Comparison of ENCODE assay signal across 8 cellular contexts in the genomic region with DNA sequence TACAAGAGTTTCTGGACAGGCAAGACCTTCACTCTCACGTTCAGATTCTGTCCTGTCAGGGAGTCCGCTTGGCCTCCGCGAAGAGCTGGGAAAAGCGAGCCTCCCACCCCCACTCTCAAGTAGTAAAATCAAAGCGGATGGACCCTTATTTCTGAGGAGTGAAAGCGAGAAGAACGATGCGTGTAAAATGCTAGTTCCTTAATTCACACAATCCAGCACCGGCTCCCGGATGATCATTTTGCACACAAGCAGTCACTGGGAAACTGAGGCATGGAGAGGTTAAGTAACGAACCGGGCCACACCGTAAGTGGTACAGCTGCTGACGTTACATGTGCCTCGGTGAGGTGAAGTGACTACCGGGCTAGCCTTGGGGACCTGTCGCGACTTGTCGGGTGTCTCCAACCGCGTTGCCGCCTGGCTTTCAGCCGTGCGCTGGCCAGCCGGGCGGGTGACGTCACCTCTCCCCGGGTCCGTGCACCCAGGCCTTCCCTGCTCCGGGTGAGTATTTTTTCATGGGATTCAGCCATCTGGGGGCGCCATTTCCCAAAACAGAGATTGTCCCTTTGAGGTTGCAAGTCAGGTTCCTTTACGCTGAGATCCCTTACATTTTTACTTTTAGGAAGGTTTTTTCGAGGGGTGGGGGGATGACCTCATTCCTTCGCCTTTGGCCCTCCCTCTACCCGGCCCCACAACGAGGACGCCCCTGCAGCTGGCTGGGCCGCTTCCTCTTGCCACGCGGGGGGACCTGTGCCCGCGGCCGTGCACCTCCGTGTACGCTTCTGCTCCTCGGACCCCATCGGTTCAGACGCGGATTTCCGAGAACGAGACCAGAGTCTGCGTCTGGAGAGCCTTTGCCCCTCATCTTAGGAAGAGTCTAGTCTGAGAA. TPM values are rescaled to one million over a fixed set of nuclear protein-coding genes. Genes with fewer than 3 reads are reported as not detected.
DNase-seq lines count a peak whose midpoint lies in the region; ATAC-seq lines count a peak whose summit lies in the region.

No MANE protein-coding gene starts in this region.

- H3K79me1 ChIP-seq in trophoblast cell (ENCODE audit: low read length), result peaks cover 8% of the 10 kb centered on the region

- H4K12ac ChIP-seq in trophoblast cell (ENCODE audit: low read depth, low read length), result peak overlapping the region; percentile 69

- H2AK5ac ChIP-seq in trophoblast cell (ENCODE audit: low read length), result no peak overlapping the region

- peak overlapping the region; percentile 29 for H2BK5ac ChIP-seq in trophoblast cell (ENCODE audit: low read depth, low read length, poor library complexity)

- H3K14ac ChIP-seq in trophoblast cell (ENCODE audit: low read length), result peak overlapping the region; percentile 56

- H3K9ac ChIP-seq in trophoblast cell (ENCODE audit: low read length), result peak overlapping the region; percentile 61

- H3K27ac Mint-ChIP-seq in activated CD4-positive, alpha-beta T cell treated with anti-CD3 and anti-CD28 coated beads, Interleukin-2, amount 10 ng/mL, durations not matched to agents 24 days and 14 days, result no peak overlapping the region
- H3K27ac Mint-ChIP-seq in activated naive CD4-positive, alpha-beta T cell treated with anti-CD3 and anti-CD28 coated beads for 36 hours, result no peak overlapping the region
- no peak overlapping the region for H3K27ac Mint-ChIP-seq in activated T-helper 1 cell treated with anti-CD3 and anti-CD28 coated beads, Interleukin-12 subunit alpha, Interleukin-12 subunit beta, Interleukin-2, Interleukin-4 antibody, amounts not matched to agents 30 ng/mL and 10 ng/mL and 1 ng/mL, durations not matched to agents 14 hours and 24 hours and 36 hours

- H3K4me1 ChIP-seq in trophoblast cell (ENCODE audit: control insufficient read depth in 1 of 2, insufficient read depth in 2 of 2, low read length in 2 of 2), result peaks cover 41 to 43% of the 10 kb centered on the region in 2 experiments

- peaks cover 2% of the 10 kb centered on the region for H3K9me3 ChIP-seq in trophoblast cell (ENCODE audit: insufficient read depth, low read depth, low read length)

- peaks cover 23% of the 10 kb centered on the region for H3K4me1 Mint-ChIP-seq in activated CD4-positive, alpha-beta T cell treated with anti-CD3 and anti-CD28 coated beads, Interleukin-2, amount 10 ng/mL, durations not matched to agents 24 days and 14 days
- peaks cover 44% of the 10 kb centered on the region for H3K4me1 Mint-ChIP-seq in activated naive CD4-positive, alpha-beta T cell treated with anti-CD3 and anti-CD28 coated beads for 36 hours (ENCODE audit: low read depth)
- H3K4me1 Mint-ChIP-seq in activated T-helper 1 cell treated with anti-CD3 and anti-CD28 coated beads, Interleukin-12 subunit alpha, Interleukin-12 subunit beta, Interleukin-2, Interleukin-4 antibody, amounts not matched to agents 30 ng/mL and 10 ng/mL and 1 ng/mL, durations not matched to agents 14 hours and 24 hours and 36 hours (ENCODE audit: low read depth), result peaks cover 20% of the 10 kb centered on the region

- no peaks in the 10 kb centered on the region for H3K36me3 ChIP-seq in trophoblast cell (ENCODE audit: control insufficient read depth in 1 of 2, insufficient read depth in 2 of 2, low read length in 2 of 2)

- no peak overlapping the region for H3K27ac ChIP-seq in trophoblast cell (ENCODE audit: low read depth, low read length)

- no CpG with 5 or more reads among the region's 53 CpGs for WGBS in trophoblast cell (ENCODE audit: extremely low coverage, insufficient coverage, insufficient read length)

- peak overlapping the region; percentile 33 for H3K4me3 Mint-ChIP-seq in activated CD4-positive, alpha-beta T cell treated with anti-CD3 and anti-CD28 coated beads, Interleukin-2, amount 10 ng/mL, durations not matched to agents 24 days and 14 days
- peak overlapping the region; percentile 67 for H3K4me3 Mint-ChIP-seq in activated naive CD4-positive, alpha-beta T cell treated with anti-CD3 and anti-CD28 coated beads for 36 hours
- H3K4me3 Mint-ChIP-seq in activated T-helper 1 cell treated with anti-CD3 and anti-CD28 coated beads, Interleukin-12 subunit alpha, Interleukin-12 subunit beta, Interleukin-2, Interleukin-4 antibody, amounts not matched to agents 30 ng/mL and 10 ng/mL and 1 ng/mL, durations not matched to agents 14 hours and 24 hours and 36 hours, result no peak overlapping the region

- peak overlapping the region; percentile 88 for H3K18ac ChIP-seq in trophoblast cell (ENCODE audit: low read length)

- no peak overlapping the region for H3K4ac ChIP-seq in trophoblast cell (ENCODE audit: low read depth, low read length)

- peaks cover 92% of the 10 kb centered on the region for H3K27me3 Mint-ChIP-seq in activated CD4-positive, alpha-beta T cell treated with anti-CD3 and anti-CD28 coated beads, Interleukin-2, amount 10 ng/mL, durations not matched to agents 24 days and 14 days
- peaks cover 76% of the 10 kb centered on the region for H3K27me3 Mint-ChIP-seq in activated naive CD4-positive, alpha-beta T cell treated with anti-CD3 and anti-CD28 coated beads for 36 hours (ENCODE audit: low read depth)
- peaks cover 85% of the 10 kb centered on the region for H3K27me3 Mint-ChIP-seq in activated T-helper 1 cell treated with anti-CD3 and anti-CD28 coated beads, Interleukin-12 subunit alpha, Interleukin-12 subunit beta, Interleukin-2, Interleukin-4 antibody, amounts not matched to agents 30 ng/mL and 10 ng/mL and 1 ng/mL, durations not matched to agents 14 hours and 24 hours and 36 hours (ENCODE audit: insufficient read depth)

- H3K9me3 Mint-ChIP-seq in activated CD4-positive, alpha-beta T cell treated with anti-CD3 and anti-CD28 coated beads, Interleukin-2, amount 10 ng/mL, durations not matched to agents 24 days and 14 days, result no peaks in the 10 kb centered on the region
- H3K9me3 Mint-ChIP-seq in activated naive CD4-positive, alpha-beta T cell treated with anti-CD3 and anti-CD28 coated beads for 36 hours, result no peaks in the 10 kb centered on the region
- H3K9me3 Mint-ChIP-seq in activated T-helper 1 cell treated with anti-CD3 and anti-CD28 coated beads, Interleukin-12 subunit alpha, Interleukin-12 subunit beta, Interleukin-2, Interleukin-4 antibody, amounts not matched to agents 30 ng/mL and 10 ng/mL and 1 ng/mL, durations not matched to agents 14 hours and 24 hours and 36 hours, result no peaks in the 10 kb centered on the region

- H2AFZ ChIP-seq in trophoblast cell (ENCODE audit: insufficient read depth, low read length, poor library complexity), result peak overlapping the region; percentile 50

- ATAC-seq in Right ventricle myocardium superior (ENCODE audit: poor library complexity), result peak; percentile 61

- peaks cover 2% of the 10 kb centered on the region for H3K79me2 ChIP-seq in trophoblast cell (ENCODE audit: control insufficient read depth, insufficient read depth, low read length, poor library complexity)

- H3K4me3 ChIP-seq in trophoblast cell (ENCODE audit: low read depth, low read length), result peak overlapping the region; percentile 66

- H2BK12ac ChIP-seq in trophoblast cell (ENCODE audit: low read length), result peak overlapping the region; percentile 77

- H2BK120ac ChIP-seq in trophoblast cell (ENCODE audit: insufficient read depth, low read length, poor library complexity), result peak overlapping the region; percentile 73

- peaks cover 36% of the 10 kb centered on the region for H3K27me3 ChIP-seq in trophoblast cell (ENCODE audit: insufficient read depth, low read length)

- intact Hi-C loops in activated CD4-positive, alpha-beta T cell treated with anti-CD3 and anti-CD28 coated beads, Interleukin-2, amount 10 ng/mL, durations not matched to agents 24 days and 14 days (cut with micrococcal nuclease), result no loop called here
- intact Hi-C loops in activated naive CD4-positive, alpha-beta T cell treated with anti-CD3 and anti-CD28 coated beads for 36 hours (cut with micrococcal nuclease), result loop anchor here (1.0 to 5.0 kb wide), 6 partner anchors 17 to 540 kb away; no protein-coding TSS in a partner anchor
- intact Hi-C loops in Right ventricle myocardium superior (cut with DNase I), result no loop called here
- intact Hi-C loops in activated T-helper 1 cell treated with anti-CD3 and anti-CD28 coated beads, Interleukin-12 subunit alpha, Interleukin-12 subunit beta, Interleukin-2, Interleukin-4 antibody, amounts not matched to agents 30 ng/mL and 10 ng/mL and 1 ng/mL, durations not matched to agents 14 hours and 24 hours and 36 hours (cut with micrococcal nuclease), result loop anchor here (5.0 to 10.0 kb wide), 4 partner anchors 233 to 950 kb away; partner anchors contain the start of genes DCHS2 and LRAT

- H4K8ac ChIP-seq in trophoblast cell (ENCODE audit: low read depth, low read length), result peak overlapping the region; percentile 86

- peak overlapping the region; percentile 85 for H4K91ac ChIP-seq in trophoblast cell (ENCODE audit: low read depth, low read length)

- DNase-seq in activated CD4-positive, alpha-beta T cell treated with anti-CD3 and anti-CD28 coated beads, Interleukin-2, amount 10 ng/mL, durations not matched to agents 24 days and 14 days, result peak; percentile 58
- no peak for DNase-seq in activated CD4-positive, alpha-beta T cell treated with anti-CD3 and anti-CD28 coated beads for 1 hour
- peak; percentile 85 for DNase-seq in activated naive CD4-positive, alpha-beta T cell treated with anti-CD3 and anti-CD28 coated beads for 36 hours
- DNase-seq in Right ventricle myocardium superior (peak; percentile 69), trophoblast cell (no peak), NCI-H2107 (lab: John Stamatoyannopoulos, UW) (no peak), GM19240 (ENCODE audit: insufficient read length, low spot score) (no peak)
- no peak for DNase-seq in activated T-helper 1 cell treated with anti-CD3 and anti-CD28 coated beads, Interleukin-12 subunit alpha, Interleukin-12 subunit beta, Interleukin-2, Interleukin-4 antibody, amounts not matched to agents 30 ng/mL and 10 ng/mL and 1 ng/mL, durations not matched to agents 14 hours and 24 hours and 36 hours (ENCODE audit: low spot score)

- H3K4me2 ChIP-seq in trophoblast cell (ENCODE audit: low read length), result peak overlapping the region; percentile 57

- H3K23ac ChIP-seq in trophoblast cell (ENCODE audit: low read length), result no peak overlapping the region

- CTCF ChIA-PET in activated naive CD4-positive, alpha-beta T cell treated with anti-CD3 and anti-CD28 coated beads for 36 hours (lab: Charles Lee), result interaction anchor here (0.8 to 2.0 kb wide), 5 partner anchors 12 to 227 kb away, joined by 3 to 7 read pairs (median 5); no protein-coding TSS in a partner anchor

- no peaks in the 10 kb centered on the region for H3K36me3 Mint-ChIP-seq in activated CD4-positive, alpha-beta T cell treated with anti-CD3 and anti-CD28 coated beads, Interleukin-2, amount 10 ng/mL, durations not matched to agents 24 days and 14 days (ENCODE audit: low read depth)
- no peaks in the 10 kb centered on the region for H3K36me3 Mint-ChIP-seq in activated naive CD4-positive, alpha-beta T cell treated with anti-CD3 and anti-CD28 coated beads for 36 hours (ENCODE audit: low read depth)
- no peaks in the 10 kb centered on the region for H3K36me3 Mint-ChIP-seq in activated T-helper 1 cell treated with anti-CD3 and anti-CD28 coated beads, Interleukin-12 subunit alpha, Interleukin-12 subunit beta, Interleukin-2, Interleukin-4 antibody, amounts not matched to agents 30 ng/mL and 10 ng/mL and 1 ng/mL, durations not matched to agents 14 hours and 24 hours and 36 hours (ENCODE audit: low read depth)

RNA-seq across cellular contexts. Expression of gene SFRP2, which starts 3.4 kb away (rescaled TPM):
- total RNA-seq in activated CD4-positive, alpha-beta T cell treated with anti-CD3 and anti-CD28 coated beads, Interleukin-2, amount 10 ng/mL, durations not matched to agents 24 days and 14 days, result not detected in 2 replicates
- total RNA-seq in activated naive CD4-positive, alpha-beta T cell treated with anti-CD3 and anti-CD28 coated beads for 36 hours, result not detected
- not detected for total RNA-seq in Right ventricle myocardium superior
- 104 and 114 TPM in 2 replicates for polyA plus RNA-seq in trophoblast cell (2013)
- total RNA-seq in activated T-helper 1 cell treated with anti-CD3 and anti-CD28 coated beads, Interleukin-12 subunit alpha, Interleukin-12 subunit beta, Interleukin-2, Interleukin-4 antibody, amounts not matched to agents 30 ng/mL and 10 ng/mL and 1 ng/mL, durations not matched to agents 14 hours and 24 hours and 36 hours, result not detected in 2 replicates

RNA-seq across cellular contexts. Expression of gene RNF175, which starts 32.4 kb away (rescaled TPM):
- not detected in 2 replicates for total RNA-seq in activated CD4-positive, alpha-beta T cell treated with anti-CD3 and anti-CD28 coated beads, Interleukin-2, amount 10 ng/mL, durations not matched to agents 24 days and 14 days
- 1 to 10 TPM; 1.4 to 1.5 TPM for total RNA-seq in activated naive CD4-positive, alpha-beta T cell treated with anti-CD3 and anti-CD28 coated beads for 36 hours
- 0.38 TPM for total RNA-seq in Right ventricle myocardium superior
- polyA plus RNA-seq in trophoblast cell (2013), result 0.03 TPM in 1 of 2 replicates, not detected in the other
- total RNA-seq in activated T-helper 1 cell treated with anti-CD3 and anti-CD28 coated beads, Interleukin-12 subunit alpha, Interleukin-12 subunit beta, Interleukin-2, Interleukin-4 antibody, amounts not matched to agents 30 ng/mL and 10 ng/mL and 1 ng/mL, durations not matched to agents 14 hours and 24 hours and 36 hours, result not detected in 2 replicates

Comparison
In these comparisons a context has a peak if more than half of its experiments do, and no peak if none do; other contexts are left out.
1. DNase-seq: peak in activated CD4-positive, alpha-beta T cell treated with anti-CD3 and anti-CD28 coated beads, Interleukin-2, amount 10 ng/mL, durations not matched to agents 24 days and 14 days (single experiment), activated naive CD4-positive, alpha-beta T cell treated with anti-CD3 and anti-CD28 coated beads for 36 hours (single experiment) and Right ventricle myocardium superior (single experiment); none in activated CD4-positive, alpha-beta T cell treated with anti-CD3 and anti-CD28 coated beads for 1 hour (single experiment), trophoblast cell (0 of 2), NCI-H2107 (single experiment), activated T-helper 1 cell treated with anti-CD3 and anti-CD28 coated beads, Interleukin-12 subunit alpha, Interleukin-12 subunit beta, Interleukin-2, Interleukin-4 antibody, amounts not matched to agents 30 ng/mL and 10 ng/mL and 1 ng/mL, durations not matched to agents 14 hours and 24 hours and 36 hours (single experiment) and GM19240 (single experiment).
2. intact Hi-C loops: an anchor here in activated naive CD4-positive, alpha-beta T cell treated with anti-CD3 and anti-CD28 coated beads for 36 hours (1.0 to 5.0 kb wide) and activated T-helper 1 cell treated with anti-CD3 and anti-CD28 coated beads, Interleukin-12 subunit alpha, Interleukin-12 subunit beta, Interleukin-2, Interleukin-4 antibody, amounts not matched to agents 30 ng/mL and 10 ng/mL and 1 ng/mL, durations not matched to agents 14 hours and 24 hours and 36 hours (5.0 to 10.0 kb wide); none called in activated CD4-positive, alpha-beta T cell treated with anti-CD3 and anti-CD28 coated beads, Interleukin-2, amount 10 ng/mL, durations not matched to agents 24 days and 14 days and Right ventricle myocardium superior.